Comparison of ENCODE assay signal across 15 cellular contexts in the genomic region with DNA sequence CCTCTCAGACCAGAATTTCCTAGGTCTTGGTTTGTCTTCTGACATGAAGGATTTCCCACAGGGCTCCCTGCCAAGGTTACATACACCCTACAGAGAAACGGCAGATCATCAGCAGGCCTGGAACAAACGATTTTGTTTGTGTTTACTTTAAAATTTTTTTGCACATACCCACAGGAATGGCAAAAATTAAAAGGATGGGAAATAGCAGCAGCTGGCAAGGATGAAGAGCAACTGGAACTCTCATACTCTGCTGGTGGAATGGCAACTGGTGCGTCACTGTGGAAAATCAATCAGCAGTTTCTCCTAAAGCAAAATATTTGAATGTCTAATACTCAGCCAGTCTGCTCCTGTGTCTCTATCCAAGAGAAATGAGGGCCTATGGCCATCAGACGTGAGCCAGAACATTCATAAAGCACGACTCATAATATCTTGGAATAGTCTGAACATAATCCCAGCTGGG. TPM values are rescaled to one million over a fixed set of nuclear protein-coding genes. Genes with fewer than 3 reads are reported as not detected.
A peak's percentile ranks its signal among the peaks of the same experiment; 100 is the strongest.
DNase-seq lines count a peak whose midpoint lies in the region; ATAC-seq and TF ChIP-seq lines count a peak whose summit lies in the region.
"Had no signal": no experiment of that assay in that cellular context is flagged by ENCODE, and none has a peak within 500 bp of the region (broad histone marks: within the 10 kb centered on the region; RNA-seq: fewer than 3 reads in every experiment).

No MANE protein-coding gene starts in this region.

- no peak overlapping the region for H3K9ac ChIP-seq in trophoblast cell (ENCODE audit: low read length)

- peaks cover 15% of the 10 kb centered on the region for H3K79me2 ChIP-seq in trophoblast cell (ENCODE audit: control insufficient read depth, insufficient read depth, low read length, poor library complexity)

- ATAC-seq in GM19035 (IDR thresholded peaks at IDR 0.05; ENCODE audit: unreplicated experiment), result no peak
- ATAC-seq: pancreas had no signal

- H3K14ac ChIP-seq in trophoblast cell (ENCODE audit: low read length), result no peak overlapping the region

- DNase-seq in GM03348 (ENCODE audit: low spot score), result peak; percentile 65
- peak; percentile 77 for DNase-seq in RPMI7951 (ENCODE audit: low read depth)
- DNase-seq in epidermal melanocyte (ENCODE audit: insufficient read length, low spot score), result peak; percentile 61
- peak; percentile 89 to 95 for DNase-seq in trophoblast cell
- DNase-seq in HPDE6-E6E7 (ENCODE audit: extremely low spot score), result no peak
- DNase-seq in GM19238 (ENCODE audit: insufficient read length, low spot score), result no peak
- no peak for DNase-seq in vagina (ENCODE audit: extremely low spot score in 2 of 2)
- DNase-seq: activated naive CD4-positive, alpha-beta T cell treated with anti-CD3 and anti-CD28 coated beads for 36 hours; Calu3; GOT3; NCI-H1694 treated with DMSO at 0.1 percent for 48 hours; pancreas; stimulated activated CD4-positive, alpha-beta T cell treated with anti-CD3 and anti-CD28 coated beads, Interleukin-1b, Interleukin-23, amount 100 ng/mL, for 48 hours; stimulated activated naive CD4-positive, alpha-beta T cell had no signal

- H4K12ac ChIP-seq in trophoblast cell (ENCODE audit: low read depth, low read length), result no peak overlapping the region

- H3K4me1 ChIP-seq in trophoblast cell (ENCODE audit: control insufficient read depth in 1 of 2, insufficient read depth in 2 of 2, low read length in 2 of 2) (peaks cover 10 to 18% of the 10 kb centered on the region in 2 experiments), vagina (no peaks in the 10 kb centered on the region)

- H3K9me3 ChIP-seq in trophoblast cell (ENCODE audit: insufficient read depth, low read depth, low read length) (no peaks in the 10 kb centered on the region), vagina (no peaks in the 10 kb centered on the region)
- H3K9me3 ChIP-seq: pancreas had no signal

- H4K8ac ChIP-seq in trophoblast cell (ENCODE audit: low read depth, low read length), result no peak overlapping the region

- H3K18ac ChIP-seq in trophoblast cell (ENCODE audit: low read length), result no peak overlapping the region

- H2BK5ac ChIP-seq in trophoblast cell (ENCODE audit: low read depth, low read length, poor library complexity), result no peak overlapping the region

- H2BK12ac ChIP-seq in trophoblast cell (ENCODE audit: low read length), result no peak overlapping the region

- no peak overlapping the region for H3K23ac ChIP-seq in trophoblast cell (ENCODE audit: low read length)

- H3K4ac ChIP-seq in trophoblast cell (ENCODE audit: low read depth, low read length), result peak overlapping the region; percentile 58

- intact Hi-C loops in vagina (cut with DNase I), result no loop called here

- H3K79me1 ChIP-seq in trophoblast cell (ENCODE audit: low read length), result no peaks in the 10 kb centered on the region

- H3K27me3 ChIP-seq in trophoblast cell (ENCODE audit: insufficient read depth, low read length) (no peaks in the 10 kb centered on the region), vagina (no peaks in the 10 kb centered on the region)
- H3K27me3 ChIP-seq: pancreas had no signal

- no peak for TF ChIP-seq POLR2A in vagina (IDR thresholded peaks at IDR 0.05)

- H3K27ac ChIP-seq in trophoblast cell (ENCODE audit: low read depth, low read length) (peak overlapping the region; percentile 51), vagina (no peak overlapping the region)
- H3K27ac ChIP-seq: pancreas had no signal

- H2AK5ac ChIP-seq in trophoblast cell (ENCODE audit: low read length), result no peak overlapping the region

- no peak overlapping the region for H4K91ac ChIP-seq in trophoblast cell (ENCODE audit: low read depth, low read length)

- WGBS in trophoblast cell (ENCODE audit: extremely low coverage, insufficient coverage, insufficient read length), result no CpG with 5 or more reads among the region's 5 CpGs

- peak overlapping the region; percentile 27 for H3K4me2 ChIP-seq in trophoblast cell (ENCODE audit: low read length)

- no peak overlapping the region for H2BK120ac ChIP-seq in trophoblast cell (ENCODE audit: insufficient read depth, low read length, poor library complexity)

- no peak for TF ChIP-seq CTCF in vagina (IDR thresholded peaks at IDR 0.05)

- H3K36me3 ChIP-seq in trophoblast cell (ENCODE audit: control insufficient read depth in 1 of 2, insufficient read depth in 2 of 2, low read length in 2 of 2) (peaks cover 0 to 2% of the 10 kb centered on the region in 2 experiments), vagina (no peaks in the 10 kb centered on the region)
- H3K36me3 ChIP-seq: pancreas had no signal

- no peak overlapping the region for H2AFZ ChIP-seq in trophoblast cell (ENCODE audit: insufficient read depth, low read length, poor library complexity)

- H3K4me3 ChIP-seq in trophoblast cell (ENCODE audit: low read depth, low read length) (no peak overlapping the region), vagina (no peak overlapping the region)
- H3K4me3 ChIP-seq: pancreas had no signal

RNA-seq across cellular contexts. Expression of gene BAIAP2L1, which starts 6.5 kb away (rescaled TPM):
- total RNA-seq in RPMI7951 (2014; rRNA removed; shearing (Covaris generic)), result 7.1 and 9.4 TPM in 2 replicates
- 43.3 and 44.5 TPM in 2 replicates for polyA plus RNA-seq in trophoblast cell (2013)
- total RNA-seq in vagina, result 17.2 TPM

Comparison
In these comparisons a context has a peak if more than half of its experiments do, and no peak if none do; other contexts are left out.
1. DNase-seq: peak in GM03348 (single experiment), RPMI7951 (single experiment), epidermal melanocyte (single experiment) and trophoblast cell (2 of 2); none in HPDE6-E6E7 (single experiment), GM19238 (single experiment) and vagina (0 of 2).